Comparison of ENCODE assay signal across 12 cellular contexts in genomic region chrX:116520280-116520679, GRCh38. TPM values are rescaled to one million over a fixed set of nuclear protein-coding genes. Genes with fewer than 3 reads are reported as not detected.
A peak's percentile ranks its signal among the peaks of the same experiment; 100 is the strongest.
DNase-seq lines count a peak whose midpoint lies in the region; TF ChIP-seq lines count a peak whose summit lies in the region.
"Not testable (repeated sequence)": the region's sequence is repeated elsewhere in the genome, so short reads cannot be mapped to it uniquely, and the experiment has no call there.
"Had no signal": no experiment of that assay in that cellular context is flagged by ENCODE, and none has a peak within 500 bp of the region (broad histone marks: within the 10 kb centered on the region; RNA-seq: fewer than 3 reads in every experiment).

No MANE protein-coding gene starts in this region.

- H3K18ac ChIP-seq in H9 (ENCODE audit: insufficient read length, low read depth, low read length) = not testable (repeated sequence)

- TF ChIP-seq CTCF in H9 (conservative IDR thresholded peaks at IDR 0.05); RWPE1 (conservative IDR thresholded peaks at IDR 0.05; ENCODE audit: low read depth); glutamatergic neuron (IDR thresholded peaks at IDR 0.05; ENCODE audit: partially characterized antibody, unreplicated experiment); nephron (IDR thresholded peaks at IDR 0.05; ENCODE audit: unreplicated experiment in 3 of 3): not testable (repeated sequence)

- POLR2A ChIA-PET in RWPE1 (lab: Yijun Ruan, JAX; ENCODE audit: low non-redundant PET) = not testable (repeated sequence)

- H2AFZ ChIP-seq in H9 (ENCODE audit: low read length) = not testable (repeated sequence)

- not testable (repeated sequence) for H4K91ac ChIP-seq in H9 (ENCODE audit: insufficient read length, low read depth, low read length)

- H3K4me3 ChIP-seq in HUES64 (ENCODE audit: low read length) = peak overlapping the region; percentile 29; the same call in 1 of the 2 replicates

- not testable (repeated sequence) for H3K4me2 ChIP-seq in H9 (ENCODE audit: insufficient read depth, insufficient read length, low read length)

- CTCF ChIA-PET in RWPE1 (lab: Yijun Ruan, JAX) = not testable (repeated sequence)

- DNase-seq in DMS53 (lab: John Stamatoyannopoulos, UW) (peak; percentile 50), NCI-H748 (lab: John Stamatoyannopoulos, UW; ENCODE audit: unreplicated experiment) (peak; percentile 47)
- not testable (repeated sequence) for DNase-seq in H9; RWPE1 (ENCODE audit: low spot score); glutamatergic neuron

- not testable (repeated sequence) for H4K5ac ChIP-seq in H9 (ENCODE audit: insufficient read length, low read depth, low read length)

- H3K27ac Mint-ChIP-seq in H9 (peak overlapping the region in 2 of 3 experiments; percentile 94 to 98; a peak in 4 of 7 replicates), glutamatergic neuron (ENCODE audit: unreplicated experiment) (peak overlapping the region; percentile 11)
- not testable (repeated sequence) for H3K27ac Mint-ChIP-seq in nephron

- H2BK120ac ChIP-seq in H9 (ENCODE audit: low read depth, low read length, poor library complexity, severe bottlenecking) = not testable (repeated sequence)

- H2BK20ac ChIP-seq in H9 (ENCODE audit: low read depth, low read length, poor library complexity, severe bottlenecking) = not testable (repeated sequence)

- not testable (repeated sequence) for H3K79me1 ChIP-seq in H9 (ENCODE audit: insufficient read depth, low read depth, low read length, poor library complexity, severe bottlenecking)

- H3K27ac ChIP-seq in H9 (ENCODE audit: insufficient read length, low read depth, low read length); HUES64 (ENCODE audit: low read depth, low read length): not testable (repeated sequence)
- H3K27ac ChIP-seq in RWPE1 = peak overlapping the region; percentile 82

- H3K23ac ChIP-seq in H9 (ENCODE audit: insufficient read length, low read depth, low read length) = not testable (repeated sequence)

- not testable (repeated sequence) for H4K20me1 ChIP-seq in H9 (ENCODE audit: control insufficient read depth, insufficient read depth, insufficient read length)

- not testable (repeated sequence) for H3K9me3 Mint-ChIP-seq in H9; glutamatergic neuron (ENCODE audit: unreplicated experiment); nephron

- H2BK5ac ChIP-seq in H9 (ENCODE audit: insufficient read length, low read length) = not testable (repeated sequence)

- not testable (repeated sequence) for H3K27me3 Mint-ChIP-seq in H9 (ENCODE audit: low read depth); glutamatergic neuron (ENCODE audit: unreplicated experiment); nephron (ENCODE audit: low read depth)

- H3K36me3 ChIP-seq in HUES64 (ENCODE audit: insufficient read depth, low read length) = not testable (repeated sequence)

- not testable (repeated sequence) for H4K8ac ChIP-seq in H9 (replicated peaks; ENCODE audit: insufficient read length, low read depth, low read length)

- not testable (repeated sequence) for H3K56ac ChIP-seq in H9 (ENCODE audit: insufficient read length, low read depth, low read length)

- H3K36me3 Mint-ChIP-seq in H9 (ENCODE audit: insufficient read depth in 1 of 3, low read depth in 3 of 3); glutamatergic neuron (ENCODE audit: unreplicated experiment); nephron (ENCODE audit: low read depth): not testable (repeated sequence)

- H3K9ac ChIP-seq in H9 (ENCODE audit: extremely low read depth, insufficient read length, low read length) = peak overlapping the region; percentile 48
- H3K9ac ChIP-seq in HUES64 (ENCODE audit: low read depth, low read length) = not testable (repeated sequence)

- H3K4me3 Mint-ChIP-seq in H9 (peak overlapping the region; percentile 56 to 92), glutamatergic neuron (ENCODE audit: unreplicated experiment) (peak overlapping the region; percentile 8), nephron (peak overlapping the region in 2 of 3 experiments; percentile 21 to 34)

- H2BK12ac ChIP-seq in H9 (ENCODE audit: insufficient read length, low read depth, low read length) = not testable (repeated sequence)

- H3K79me2 ChIP-seq in H9 (ENCODE audit: insufficient read depth, low read length) = not testable (repeated sequence)

- peak overlapping the region; percentile 21 for H3K14ac ChIP-seq in H9 (ENCODE audit: insufficient read depth, low read length)

- not testable (repeated sequence) for H3K23me2 ChIP-seq in H9 (ENCODE audit: insufficient read length, low read depth, low read length, poor library complexity, severe bottlenecking)

- not testable (repeated sequence) for H2AK5ac ChIP-seq in H9 (ENCODE audit: insufficient read length, low read length)

- H3K4ac ChIP-seq in H9 (ENCODE audit: low read depth, low read length) = not testable (repeated sequence)

- not testable (repeated sequence) for H3T11ph ChIP-seq in H9 (ENCODE audit: low read length)

- not testable (repeated sequence) for H3K27me3 ChIP-seq in H9 (ENCODE audit: insufficient read depth, low read length); HUES64 (ENCODE audit: insufficient read depth, low read length)

- not testable (repeated sequence) for H2BK15ac ChIP-seq in H9 (ENCODE audit: low read depth, low read length)

- H3K4me1 ChIP-seq in H9 (ENCODE audit: insufficient read depth, low read length); HUES64 (ENCODE audit: insufficient read depth, low read length): not testable (repeated sequence)

- WGBS in H9 (ENCODE audit: extremely low coverage, insufficient read length, low lambda C conversion rate) = no CpG with 5 or more reads among the region's 18 CpGs
- 84% methylated on average over 17 of the region's 18 CpGs for WGBS in HUES64

- H3K4me1 Mint-ChIP-seq in H9; glutamatergic neuron (ENCODE audit: low read depth, unreplicated experiment); nephron: not testable (repeated sequence)

- H3K9me3 ChIP-seq in H9 (ENCODE audit: control insufficient read depth, low read depth, low read length); HUES64 (ENCODE audit: insufficient read depth, low read depth, low read length): not testable (repeated sequence)

RNA-seq across cellular contexts. Expression of gene CT83, which starts 57.5 kb away (rescaled TPM):
- total RNA-seq in H9 (2021) = not detected in 2 replicates
- polyA plus RNA-seq in HUES64 (2013, experiment 1 of 2) = not detected
- not detected for polyA plus RNA-seq in HUES64 (2013, experiment 2 of 2)
- total RNA-seq in glutamatergic neuron (ENCODE audit: unreplicated experiment) = not detected
- total RNA-seq: CD8-positive, alpha-beta memory T cell; Daoy; GM23248; HFFc6; IMR-90 had no signal
- polyA plus RNA-seq: CD8-positive, alpha-beta memory T cell; GM23248; IMR-90 had no signal

Comparison
In these comparisons a context has a peak if more than half of its experiments do, and no peak if none do; other contexts are left out.
1. H3K4me3 Mint-ChIP-seq: peak in every context shown above with its lines; median percentile 74 in H9; 28 in nephron; 8 in glutamatergic neuron.